Comparison of ENCODE assay signal across 13 cellular contexts in genomic region chr1:182005398-182005797, GRCh38. TPM values are rescaled to one million over a fixed set of nuclear protein-coding genes. Genes with fewer than 3 reads are reported as not detected.
"Had no signal": no experiment of that assay in that cellular context is flagged by ENCODE, and none has a peak within 500 bp of the region (broad histone marks: within the 10 kb centered on the region; RNA-seq: fewer than 3 reads in every experiment).

No MANE protein-coding gene starts in this region.

RNA-seq across cellular contexts. Expression of gene ZNF648, which starts 56.1 kb away (rescaled TPM):
- total RNA-seq: activated B cell treated with CpG ODN at 0.5 μM for 24 hours; activated CD4-positive, alpha-beta memory T cell treated with anti-CD3 and anti-CD28 coated beads for 36 hours; activated CD4-positive, alpha-beta memory T cell treated with anti-CD3 and anti-CD28 coated beads, Interleukin-2, amount 10 ng/mL, durations not matched to agents 7 days and 5 days; activated CD4-positive, alpha-beta T cell treated with anti-CD3 and anti-CD28 coated beads for 36 hours; activated CD4-positive, alpha-beta T cell treated with anti-CD3 and anti-CD28 coated beads, Interleukin-2, amount 10 ng/mL, durations not matched to agents 24 days and 14 days; activated CD4-positive, alpha-beta T cell treated with anti-CD3 and anti-CD28 coated beads, Interleukin-2, amount 10 ng/mL, durations not matched to agents 7 days and 5 days; activated CD8-positive, alpha-beta memory T cell treated with anti-CD3 and anti-CD28 coated beads for 36 hours; activated CD8-positive, alpha-beta memory T cell treated with anti-CD3 and anti-CD28 coated beads, Interleukin-2, amount 10 ng/mL, durations not matched to agents 7 days and 5 days; activated CD8-positive, alpha-beta T cell treated with anti-CD3 and anti-CD28 coated beads for 36 hours; activated CD8-positive, alpha-beta T cell treated with anti-CD3 and anti-CD28 coated beads, Interleukin-2, amount 10 ng/mL, durations not matched to agents 7 days and 5 days; T-helper 1 cell treated with Interleukin-12 subunit alpha and Interleukin-12 subunit beta and Interleukin-4 antibody, amounts not matched to agents 30 ng/mL and 1 ng/mL, for 36 hours; T-helper 17 cell; T-helper 2 cell treated with Interferon-gamma antibody and Interleukin-4, amounts not matched to agents 100 ng/mL and 5 ng/mL, for 36 hours had no signal
